In the genomic region with DNA sequence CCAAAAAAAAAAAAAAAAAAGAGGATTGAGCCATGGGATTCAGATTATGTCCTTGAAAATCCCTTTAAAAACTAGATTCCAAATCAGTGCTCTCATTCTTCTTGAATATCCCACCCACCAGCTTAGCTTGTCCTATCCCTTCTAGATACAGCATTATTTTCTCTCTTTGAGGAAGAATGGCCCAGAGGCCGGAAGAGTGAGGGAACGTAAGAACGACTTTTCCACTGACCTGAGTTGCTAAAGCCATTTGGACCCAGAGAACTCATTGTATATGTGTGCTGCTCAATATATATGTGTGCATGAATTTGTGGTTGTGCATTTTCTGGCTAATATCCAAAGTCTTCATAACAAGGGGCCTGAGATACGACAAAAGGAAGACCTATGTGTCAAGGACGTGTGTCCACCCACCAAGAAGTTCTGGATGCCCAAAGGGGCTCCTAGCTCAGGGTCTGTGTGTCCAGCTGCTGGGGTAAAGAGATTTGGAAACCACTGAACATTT, we compare ENCODE assay signal across 8 cellular contexts. TPM values are rescaled to one million over a fixed set of nuclear protein-coding genes. Genes with fewer than 3 reads are reported as not detected.
A peak's percentile ranks its signal among the peaks of the same experiment; 100 is the strongest.
DNase-seq lines count a peak whose midpoint lies in the region; ATAC-seq and TF ChIP-seq lines count a peak whose summit lies in the region.

No MANE protein-coding gene starts in this region.

- intact Hi-C loops in OCI-LY7 (cut with micrococcal nuclease; ENCODE audit: unreplicated experiment) (no loop called here), ovary (cut with DNase I) (no loop called here)

- no peaks in the 10 kb centered on the region for H3K9me3 ChIP-seq in OCI-LY7 (ENCODE audit: low read length)
- no peaks in the 10 kb centered on the region for H3K9me3 ChIP-seq in ovary

- H3K27ac ChIP-seq in OCI-LY7 (ENCODE audit: low read depth, low read length, poor library complexity, severe bottlenecking) (peak overlapping the region; percentile 49), ovary (peak overlapping the region; percentile 44 to 71)

- H3K4me2 ChIP-seq in OCI-LY7 (ENCODE audit: low read length) = peak overlapping the region; percentile 91

- H3K4me1 ChIP-seq in OCI-LY7 (ENCODE audit: insufficient read depth, low read length, poor library complexity, severe bottlenecking) = peaks cover 18% of the 10 kb centered on the region
- peaks cover 4% of the 10 kb centered on the region for H3K4me1 ChIP-seq in ovary (ENCODE audit: insufficient read depth)

- POLR2A ChIA-PET in OCI-LY7 (lab: Charles Lee) = interaction anchor here (0.7 to 2.9 kb wide), 11 partner anchors 9 to 509 kb away, joined by 3 to 24 read pairs (median 4); no protein-coding TSS in a partner anchor

- TF ChIP-seq EP300 in ovary (IDR thresholded peaks at IDR 0.05) = no peak

- TF ChIP-seq CTCF in OCI-LY7 (conservative IDR thresholded peaks at IDR 0.05; ENCODE audit: low read length) (no peak), epithelial cell of esophagus (IDR thresholded peaks at IDR 0.05; ENCODE audit: insufficient read depth, low read depth, low read length, missing control alignments) (no peak), ovary (IDR thresholded peaks at IDR 0.05) (no peak)

- H3K4me3 ChIP-seq in OCI-LY7 (ENCODE audit: low read depth, low read length, poor library complexity, severe bottlenecking) = peak overlapping the region; percentile 73
- H3K4me3 ChIP-seq in epithelial cell of esophagus (ENCODE audit: low read length) = peak overlapping the region; percentile 53
- no peak overlapping the region for H3K4me3 ChIP-seq in ovary

- H3K79me2 ChIP-seq in OCI-LY7 (ENCODE audit: insufficient read depth, low read depth, low read length) = no peaks in the 10 kb centered on the region

- H3K27me3 ChIP-seq in ovary = no peaks in the 10 kb centered on the region

- BruUV-seq in OCI-LY7 (replicated peaks; lab: Mats Ljungman, UMichigan) = no TSS peak

- WGBS in ovary, 3 donors = 62 to 68% (median 67%) methylated on average over 5 of the region's 5 CpGs

- CTCF ChIA-PET in OCI-LY7 (lab: Charles Lee; ENCODE audit: unreplicated experiment) = interaction anchor here (1.1 to 1.7 kb wide), 3 partner anchors 67 to 76 kb away, joined by 3 to 6 read pairs (median 4); no protein-coding TSS in a partner anchor

- ATAC-seq in HG02981 (IDR thresholded peaks at IDR 0.05; ENCODE audit: unreplicated experiment) = no peak
- ATAC-seq in GM19395 (IDR thresholded peaks at IDR 0.05; ENCODE audit: unreplicated experiment) = no peak
- no peak for ATAC-seq in left lobe of liver

- H4K20me1 ChIP-seq in OCI-LY7 (ENCODE audit: insufficient read depth, low read length) = no peaks in the 10 kb centered on the region

- H2AFZ ChIP-seq in OCI-LY7 (ENCODE audit: low read length) = peak overlapping the region; percentile 91; the same call in 1 of the 2 replicates

- no peak for TF ChIP-seq POLR2A in ovary (IDR thresholded peaks at IDR 0.05)

- no peaks in the 10 kb centered on the region for H3K36me3 ChIP-seq in OCI-LY7 (ENCODE audit: insufficient read depth, low read length)
- H3K36me3 ChIP-seq in ovary = no peaks in the 10 kb centered on the region

- no peaks in the 10 kb centered on the region for H3K9me2 ChIP-seq in OCI-LY7 (ENCODE audit: insufficient read depth, low read length)

- peak; percentile 34 for DNase-seq in DMS114 treated with DMSO at 0.1 percent for 48 hours (lab: John Stamatoyannopoulos, UW; ENCODE audit: unreplicated experiment)
- DNase-seq in OCI-LY7 (ENCODE audit: low spot score) = peak; percentile 31
- no peak for DNase-seq in epithelial cell of esophagus (ENCODE audit: low read depth)
- peak in 2 of 5 donors; percentile 17 to 23 for DNase-seq in ovary
- DNase-seq in inferior parietal cortex (ENCODE audit: extremely low spot score) = no peak
- DNase-seq in left lobe of liver (ENCODE audit: low spot score) = no peak

RNA-seq across cellular contexts. Expression of a gene that starts 35.0 kb away (rescaled TPM):
- total RNA-seq in OCI-LY7 (2014; rRNA removed; shearing (Covaris generic)) = not detected in 2 replicates
- 0.15 and 0.17 TPM in 2 replicates for total RNA-seq in OCI-LY7 (2022)
- 10 to 100 TPM in 3 of 7 donors, 1 to 10 TPM in 4; 1.7 to 63.0 (median 5.2) TPM for total RNA-seq in ovary
- 10 to 100 TPM in 1 of 2 donors, 1 to 10 TPM in 1; 7.5 to 25.9 TPM for polyA plus RNA-seq in ovary
- 0.30 TPM for total RNA-seq in left lobe of liver

Comparison
In these comparisons a context has a peak if more than half of its experiments do, and no peak if none do; other contexts are left out.
1. DNase-seq: peak in DMS114 treated with DMSO at 0.1 percent for 48 hours (single experiment) and OCI-LY7 (single experiment); none in epithelial cell of esophagus (single experiment), inferior parietal cortex (single experiment) and left lobe of liver (single experiment).